8 cellular contexts compared by ENCODE assay signal in the genomic region with DNA sequence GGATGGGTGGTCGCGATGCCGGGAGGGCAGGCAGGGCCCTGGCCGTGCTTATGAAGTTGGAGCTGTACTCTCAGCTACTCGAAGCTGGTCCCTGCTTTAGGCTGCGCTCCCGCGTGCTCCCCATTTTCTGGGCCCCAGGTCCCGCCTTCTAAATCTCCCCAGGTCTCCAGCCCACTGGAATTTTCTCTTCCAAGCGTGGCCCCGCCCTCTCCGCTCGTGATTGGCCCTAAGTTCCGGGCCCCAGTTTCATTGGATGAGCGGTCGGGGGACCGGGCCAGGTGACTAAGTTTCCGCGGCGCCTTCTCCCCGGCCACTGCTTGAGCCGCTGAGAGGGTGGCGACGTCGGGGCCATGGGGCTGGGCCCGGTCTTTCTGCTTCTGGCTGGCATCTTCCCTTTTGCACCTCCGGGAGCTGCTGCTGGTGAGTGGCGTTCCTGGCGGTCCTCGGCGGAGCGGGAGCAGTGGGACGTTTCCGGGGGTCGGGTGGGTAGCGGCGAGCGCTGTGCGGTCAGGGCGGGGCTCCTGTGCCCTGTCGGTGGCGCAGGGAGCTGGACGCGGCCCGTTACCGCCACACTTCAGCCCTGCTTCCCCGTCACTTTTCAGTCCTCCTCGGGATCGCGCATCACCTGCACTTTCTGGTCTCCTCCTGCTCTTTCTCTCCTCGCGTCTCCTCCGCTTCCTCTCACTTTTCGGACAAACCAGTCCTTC. TPM values are rescaled to one million over a fixed set of nuclear protein-coding genes. Genes with fewer than 3 reads are reported as not detected.
DNase-seq lines count a peak whose midpoint lies in the region; ATAC-seq and TF ChIP-seq lines count a peak whose summit lies in the region.

TSS of gene MICA (plus strand) at position 313 of the 707 bp plus-strand sequence. CDS start at position 351, 38 bp downstream.

- no peak for TF ChIP-seq CTCF in GM12864 (IDR thresholded peaks at IDR 0.05; ENCODE audit: low read depth, low read length, missing control alignments)
- TF ChIP-seq CTCF in PC-3 (conservative IDR thresholded peaks at IDR 0.05; ENCODE audit: low read depth, low read length): no peak
- no peak for TF ChIP-seq CTCF in fibroblast of pulmonary artery (IDR thresholded peaks at IDR 0.05; ENCODE audit: low read length, missing control alignments)

- H3K4me3 Mint-ChIP-seq in naive thymus-derived CD8-positive, alpha-beta T cell: peak within 1 kb of the TSS; percentile 85 to 98 (median 94)
- peak within 1 kb of the TSS; percentile 80 to 85 for H3K4me3 Mint-ChIP-seq in stimulated activated naive B cell treated with anti-CD40 and anti-IgM and Interleukin-4, amounts not matched to agents 10 μg/mL and 1 μg/mL and 100 μg/mL, for 72 hours

- H3K4me2 ChIP-seq in PC-3 (ENCODE audit: low read length): peak within 1 kb of the TSS; percentile 91

- peak; percentile 44 for ATAC-seq in HG02870 (IDR thresholded peaks at IDR 0.05; ENCODE audit: unreplicated experiment)
- ATAC-seq in PC-3: peak; percentile 65
- ATAC-seq in naive thymus-derived CD8-positive, alpha-beta T cell: peak; percentile 44 to 64
- peak; percentile 73 to 76 for ATAC-seq in stimulated activated naive B cell treated with anti-CD40 and anti-IgM and Interleukin-4, amounts not matched to agents 10 μg/mL and 1 μg/mL and 100 μg/mL, for 72 hours (replicated peaks)

- no peaks in the 10 kb centered on the region for H3K9me3 ChIP-seq in PC-3 (ENCODE audit: low read length)

- H3K4me1 Mint-ChIP-seq in naive thymus-derived CD8-positive, alpha-beta T cell: peaks cover 52 to 90% (median 78%) of the 10 kb centered on the region in 4 donors
- peaks cover 44 to 80% of the 10 kb centered on the region in 2 donors for H3K4me1 Mint-ChIP-seq in stimulated activated naive B cell treated with anti-CD40 and anti-IgM and Interleukin-4, amounts not matched to agents 10 μg/mL and 1 μg/mL and 100 μg/mL, for 72 hours

- peak within 1 kb of the TSS; percentile 71 for H2AFZ ChIP-seq in PC-3 (ENCODE audit: low read length)

- H3K27me3 Mint-ChIP-seq in naive thymus-derived CD8-positive, alpha-beta T cell: no peaks in the 10 kb centered on the region
- no peaks in the 10 kb centered on the region for H3K27me3 Mint-ChIP-seq in stimulated activated naive B cell treated with anti-CD40 and anti-IgM and Interleukin-4, amounts not matched to agents 10 μg/mL and 1 μg/mL and 100 μg/mL, for 72 hours

- CTCF ChIA-PET in PC-3 (lab: Charles Lee): no interaction called here

- H3K9ac ChIP-seq in PC-3 (ENCODE audit: low read length): peak within 1 kb of the TSS; percentile 49

- peaks cover 30% of the 10 kb centered on the region; the same call in 1 of the 2 replicates for H4K20me1 ChIP-seq in PC-3 (ENCODE audit: low read length)

- peaks cover 83% of the 10 kb centered on the region for H3K79me2 ChIP-seq in PC-3 (ENCODE audit: low read length)

- H3K9me3 Mint-ChIP-seq in naive thymus-derived CD8-positive, alpha-beta T cell: no peaks in the 10 kb centered on the region
- peaks cover 0 to 1% of the 10 kb centered on the region in 2 donors for H3K9me3 Mint-ChIP-seq in stimulated activated naive B cell treated with anti-CD40 and anti-IgM and Interleukin-4, amounts not matched to agents 10 μg/mL and 1 μg/mL and 100 μg/mL, for 72 hours

- BruUV-seq in PC-3 (replicated peaks; lab: Mats Ljungman, UMichigan): no TSS peak

- peaks cover 0 to 2% (median 0%) of the 10 kb centered on the region in 3 donors for H3K36me3 Mint-ChIP-seq in naive thymus-derived CD8-positive, alpha-beta T cell
- peaks cover 3 to 4% of the 10 kb centered on the region in 2 donors for H3K36me3 Mint-ChIP-seq in stimulated activated naive B cell treated with anti-CD40 and anti-IgM and Interleukin-4, amounts not matched to agents 10 μg/mL and 1 μg/mL and 100 μg/mL, for 72 hours

- DNase-seq in GM12864 (ENCODE audit: low read depth): peak; percentile 35
- peak; percentile 94 for DNase-seq in PC-3
- DNase-seq in activated T-helper 9 cell treated with anti-CD3 and anti-CD28 coated beads, Interleukin-2, amount 50 U/mL, for 16 hours (ENCODE audit: low read depth): peak; percentile 69
- DNase-seq in fibroblast of pulmonary artery (ENCODE audit: low read depth): peak; percentile 82
- DNase-seq in naive thymus-derived CD8-positive, alpha-beta T cell: peak in 9 of 10 donors; percentile 39 to 80 (median 50)
- DNase-seq in stimulated activated naive B cell treated with anti-CD40 and anti-IgM and Interleukin-4, amounts not matched to agents 10 μg/mL and 1 μg/mL and 100 μg/mL, for 72 hours: peak; percentile 67
- no peak for DNase-seq in NK-92 (lab: John Stamatoyannopoulos, UW; ENCODE audit: unreplicated experiment)

- H3K4me3 ChIP-seq in GM12864 (ENCODE audit: low read depth, low read length) (peak within 1 kb of the TSS; percentile 59), PC-3 (ENCODE audit: low read length) (peak within 1 kb of the TSS; percentile 97), fibroblast of pulmonary artery (replicated peaks; ENCODE audit: low read depth, low read length) (peak within 1 kb of the TSS; percentile 70)

- H3F3A ChIP-seq in PC-3 (ENCODE audit: low read length, unreplicated experiment): no peaks in the 10 kb centered on the region

- intact Hi-C loops in PC-3 (cut with micrococcal nuclease): loop anchor here (5.0 kb wide), 1 partner anchor 89 kb away; no protein-coding TSS in a partner anchor

- no peaks in the 10 kb centered on the region for H3K27me3 ChIP-seq in PC-3 (ENCODE audit: low read length)

- no peaks in the 10 kb centered on the region for H3K36me3 ChIP-seq in PC-3 (ENCODE audit: low read depth, low read length)

- peak within 1 kb of the TSS; percentile 77 to 98 (median 92) for H3K27ac Mint-ChIP-seq in naive thymus-derived CD8-positive, alpha-beta T cell
- H3K27ac Mint-ChIP-seq in stimulated activated naive B cell treated with anti-CD40 and anti-IgM and Interleukin-4, amounts not matched to agents 10 μg/mL and 1 μg/mL and 100 μg/mL, for 72 hours: peak within 1 kb of the TSS; percentile 90

- no peaks in the 10 kb centered on the region for H3K9me2 ChIP-seq in PC-3 (replicated peaks; ENCODE audit: low read length)

- POLR2A ChIA-PET in PC-3 (lab: Charles Lee; ENCODE audit: unreplicated experiment): interaction anchor here (0.6 to 0.7 kb wide), 2 partner anchors 39 to 858 kb away, joined by 3 to 5 read pairs; no protein-coding TSS in a partner anchor
- POLR2A ChIA-PET in naive thymus-derived CD8-positive, alpha-beta T cell (lab: Charles Lee): interaction anchor here (0.6 to 1.6 kb wide), 6 partner anchors 27 to 310 kb away, joined by 3 to 6 read pairs (median 4); no protein-coding TSS in a partner anchor

- H3K4me1 ChIP-seq in PC-3 (ENCODE audit: insufficient read depth, low read length): peaks cover 49% of the 10 kb centered on the region

- peak within 1 kb of the TSS; percentile 40 for H3K27ac ChIP-seq in PC-3 (ENCODE audit: low read length)

RNA-seq across cellular contexts. Expression of gene MICA, which starts in this region (rescaled TPM):
- total RNA-seq in PC-3 (2014; rRNA removed): 33.1 and 35.0 TPM in 2 replicates
- 10 to 100 TPM; 21.0 to 21.9 TPM for total RNA-seq in naive thymus-derived CD8-positive, alpha-beta T cell
- polyA plus RNA-seq in naive thymus-derived CD8-positive, alpha-beta T cell: 1 to 10 TPM; 3.7 to 5.8 (median 5.5) TPM
